ENCODE assay signal across 21 cellular contexts in genomic region chr20:6626805-6627204, GRCh38.
DNase-seq lines count a peak whose midpoint lies in the region; ATAC-seq, FAIRE-seq and TF ChIP-seq lines count a peak whose summit lies in the region.
"Had no signal": no experiment of that assay in that cellular context is flagged by ENCODE, and none has a peak within 500 bp of the region (broad histone marks: within the 10 kb centered on the region; RNA-seq: fewer than 3 reads in every experiment).

No MANE protein-coding gene starts in this region.

- H3K4me1 ChIP-seq in BE2C (no peaks in the 10 kb centered on the region), OCI-LY1 (ENCODE audit: insufficient read depth, low read length, severe bottlenecking) (no peaks in the 10 kb centered on the region), H1 (replicated peaks in 1 of 4; ENCODE audit: control insufficient read depth in 3 of 4, insufficient read depth in 4 of 4, low read length in 3 of 4) (peaks cover 0 to 3% (median 0%) of the 10 kb centered on the region in 4 experiments; a peak in 1 of 7 replicates), tibial artery (no peaks in the 10 kb centered on the region)
- H3K4me1 ChIP-seq: prostate gland, thyroid gland had no signal

- H3K9ac ChIP-seq in OCI-LY1 (ENCODE audit: low read length), result no peak overlapping the region
- H3K9ac ChIP-seq in H1 (replicated peaks in 1 of 4; ENCODE audit: extremely low read depth in 1 of 4, low read depth in 3 of 4, low read length in 3 of 4), result no peak overlapping the region

- no peak overlapping the region for H3K4ac ChIP-seq in H1 (replicated peaks; ENCODE audit: insufficient read length, low read depth, low read length)

- H2BK12ac ChIP-seq in H1 (ENCODE audit: low read depth, low read length), result no peak overlapping the region

- no peak for FAIRE-seq in H1 (lab: Jason Lieb, UNC)
- FAIRE-seq: GM12891 had no signal

- H3K23ac ChIP-seq in H1 (ENCODE audit: insufficient read length), result no peak overlapping the region

- no peak overlapping the region for H2AFZ ChIP-seq in OCI-LY1 (ENCODE audit: low read length)
- H2AFZ ChIP-seq in H1 (ENCODE audit: low read length), result no peak overlapping the region

- no peak overlapping the region for H3K4me2 ChIP-seq in OCI-LY1 (ENCODE audit: low read length)
- H3K4me2 ChIP-seq in H1 (ENCODE audit: insufficient read depth in 1 of 2, low read depth in 2 of 2, low read length in 2 of 2), result no peak overlapping the region

- H2BK120ac ChIP-seq in H1 (replicated peaks; ENCODE audit: low read depth, low read length), result no peak overlapping the region

- no peak overlapping the region for H3K56ac ChIP-seq in H1 (replicated peaks; ENCODE audit: insufficient read length, low read depth, low read length)

- H3K27ac ChIP-seq in OCI-LY1 (ENCODE audit: low read depth, low read length, poor library complexity, severe bottlenecking) (no peak overlapping the region), H1 (ENCODE audit: low read depth, low read length) (no peak overlapping the region), tibial artery (no peak overlapping the region)
- H3K27ac ChIP-seq: dorsolateral prefrontal cortex, neutrophil, prostate gland, thyroid gland had no signal

- no peaks in the 10 kb centered on the region for H3K36me3 ChIP-seq in BE2C
- no peaks in the 10 kb centered on the region for H3K36me3 ChIP-seq in OCI-LY1 (ENCODE audit: insufficient read depth, low read length)
- no peaks in the 10 kb centered on the region for H3K36me3 ChIP-seq in H1 (ENCODE audit: control insufficient read depth in 2 of 4, insufficient read depth in 4 of 4, low read length in 3 of 4)
- H3K36me3 ChIP-seq in tibial artery, result no peaks in the 10 kb centered on the region
- H3K36me3 ChIP-seq: neutrophil, prostate gland, thyroid gland had no signal

- no peak overlapping the region for H2BK5ac ChIP-seq in H1 (ENCODE audit: low read depth, low read length)

- no peaks in the 10 kb centered on the region for H4K20me1 ChIP-seq in OCI-LY1 (ENCODE audit: insufficient read depth, low read length)
- no peaks in the 10 kb centered on the region for H4K20me1 ChIP-seq in H1 (replicated peaks in 1 of 2; ENCODE audit: control insufficient read depth in 1 of 2, insufficient read depth in 2 of 2, low read length in 2 of 2)

- no peak overlapping the region for H4K5ac ChIP-seq in H1 (ENCODE audit: insufficient read length, low read depth, low read length)

- H3K27me3 ChIP-seq in BE2C (no peaks in the 10 kb centered on the region), OCI-LY1 (ENCODE audit: insufficient read depth, low read length) (no peaks in the 10 kb centered on the region), H1 (replicated peaks in 1 of 4; ENCODE audit: control insufficient read depth in 3 of 4, extremely low read depth in 1 of 4, insufficient read depth in 3 of 4, low read length in 3 of 4) (no peaks in the 10 kb centered on the region), tibial artery (peaks cover 0 to 3% of the 10 kb centered on the region in 2 donors)
- H3K27me3 ChIP-seq: neutrophil, thyroid gland had no signal

- no peak overlapping the region for H4K91ac ChIP-seq in H1 (replicated peaks; ENCODE audit: insufficient read length, low read length)

- no peak overlapping the region for H4K8ac ChIP-seq in H1 (ENCODE audit: extremely low read depth, insufficient read depth, low read length)

- no peak for TF ChIP-seq CTCF in BE2C (IDR thresholded peaks at IDR 0.05; ENCODE audit: low read depth, low read length)
- peak; percentile 40; the same call in 1 of the 3 replicates for TF ChIP-seq CTCF in GM12872 (IDR thresholded peaks at IDR 0.05; ENCODE audit: insufficient read depth, low read depth, low read length)
- TF ChIP-seq CTCF in OCI-LY1 (IDR thresholded peaks at IDR 0.05; ENCODE audit: low read length), result peak; percentile 32
- peak in 2 of 3 experiments; percentile 62 to 67; a peak in 3 of 4 replicates for TF ChIP-seq CTCF in H1 (IDR thresholded peaks at IDR 0.05; ENCODE audit: control extremely low read depth in 1 of 3, insufficient read depth in 1 of 3, low read depth in 1 of 3, low read length in 3 of 3)
- no peak for TF ChIP-seq CTCF in tibial artery (IDR thresholded peaks at IDR 0.05)

- H2BK20ac ChIP-seq in H1 (ENCODE audit: low read length), result no peak overlapping the region

- DNase-seq in BE2C (peak; percentile 3), H1 (ENCODE audit: low read depth in 1 of 2, low spot score in 2 of 2) (peak in 1 of 2 experiments; percentile 59), NCI-H510A (lab: John Stamatoyannopoulos, UW) (no peak), tibial artery (no peak)
- DNase-seq: activated CD4-positive, alpha-beta memory T cell treated with anti-CD3 and anti-CD28 coated beads, Interleukin-2, amount 10 ng/mL, durations not matched to agents 7 days and 5 days; activated CD4-positive, CD25-positive, alpha-beta regulatory T cell; aorta; CD4-positive, alpha-beta memory T cell; dorsolateral prefrontal cortex; glutamatergic neuron; NCI-H146; stimulated activated naive CD8-positive, alpha-beta T cell treated with anti-CD3 and anti-CD28 coated beads, Interleukin-15, amount 100 ng/mL, for 72 hours; T1000; thyroid gland had no signal

- no peak overlapping the region for H3K18ac ChIP-seq in H1 (ENCODE audit: extremely low read depth, low read length)

- no peaks in the 10 kb centered on the region for H3F3A ChIP-seq in OCI-LY1 (ENCODE audit: insufficient read depth, low read length)

- H3K79me2 ChIP-seq in OCI-LY1 (ENCODE audit: insufficient read depth, low read length), result no peaks in the 10 kb centered on the region
- no peaks in the 10 kb centered on the region for H3K79me2 ChIP-seq in H1 (ENCODE audit: control insufficient read depth in 1 of 2, insufficient read depth in 2 of 2, low read length in 2 of 2)

- H3K4me3 ChIP-seq in BE2C (ENCODE audit: low read depth, low read length) (no peak overlapping the region), OCI-LY1 (ENCODE audit: low read depth, low read length, poor library complexity, severe bottlenecking) (no peak overlapping the region), H1 (ENCODE audit: extremely low read depth in 1 of 4, insufficient read depth in 2 of 4, low read depth in 3 of 4, low read length in 4 of 4) (no peak overlapping the region), tibial artery (no peak overlapping the region)
- H3K4me3 ChIP-seq: dorsolateral prefrontal cortex, prostate gland, thyroid gland had no signal

- TF ChIP-seq POLR2A in H1 (IDR thresholded peaks at IDR 0.05; ENCODE audit: control extremely low read depth in 1 of 2, low read depth in 2 of 2, low read length in 2 of 2), result no peak

- POLR2A ChIA-PET in H1 (lab: Charles Lee; ENCODE audit: partially characterized antibody), result no interaction called here

- H3K14ac ChIP-seq in H1 (ENCODE audit: insufficient read length), result no peak overlapping the region

- H3K9me2 ChIP-seq in OCI-LY1 (ENCODE audit: low read depth, low read length), result no peaks in the 10 kb centered on the region

- TF ChIP-seq EP300 in H1 (IDR thresholded peaks at IDR 0.05; ENCODE audit: borderline replicate concordance in 1 of 2, low read depth in 2 of 2, low read length in 2 of 2), result no peak

- ATAC-seq in GM21381 (IDR thresholded peaks at IDR 0.05; ENCODE audit: unreplicated experiment), result no peak
- no peak for ATAC-seq in activated CD4-positive, CD25-positive, alpha-beta regulatory T cell treated with anti-CD3 and anti-CD28 coated beads, Interleukin-2, amount 50 U/mL, for 24 hours
- ATAC-seq: stimulated activated naive CD8-positive, alpha-beta T cell treated with anti-CD3 and anti-CD28 coated beads, Interleukin-15, amount 100 ng/mL, for 72 hours had no signal

- H3K79me1 ChIP-seq in H1 (ENCODE audit: low read depth, low read length), result no peaks in the 10 kb centered on the region

- H2BK15ac ChIP-seq in H1 (ENCODE audit: low read length), result no peak overlapping the region

- CTCF ChIA-PET in H1 (lab: Charles Lee; ENCODE audit: partially characterized antibody), result interaction anchor here (0.5 to 3.7 kb wide), 27 partner anchors 9 to 969 kb away, joined by 3 to 17 read pairs (median 4); no protein-coding TSS in a partner anchor

- H2AK5ac ChIP-seq in H1 (ENCODE audit: low read depth, low read length), result no peak overlapping the region

- no peaks in the 10 kb centered on the region for H3K23me2 ChIP-seq in H1 (ENCODE audit: low read depth, low read length)

- WGBS in H1 (ENCODE audit: extremely low coverage in 1 of 2, insufficient coverage in 1 of 2, insufficient read length in 1 of 2, insufficient replicate concordance in 2 of 2, low coverage in 1 of 2, low lambda C conversion rate in 2 of 2, missing lambda C conversion rate in 1 of 2), 2 experiments, result 67% methylated on average over 5 of the region's 5 CpGs; no CpG with 5 or more reads in 1 of the 2 experiments

- TF ChIP-seq RAD21 in H1 (IDR thresholded peaks at IDR 0.05 in 1 of 2, conservative IDR thresholded peaks at IDR 0.05 in 1 of 2; ENCODE audit: low read depth in 2 of 2, low read length in 2 of 2), result peak; percentile 74 to 80

- H3K9me3 ChIP-seq in BE2C (no peaks in the 10 kb centered on the region), OCI-LY1 (ENCODE audit: low read length) (no peaks in the 10 kb centered on the region), H1 (ENCODE audit: insufficient read depth in 2 of 2, low read depth in 1 of 2, low read length in 1 of 2) (peaks cover 0 to 2% of the 10 kb centered on the region in 2 experiments; a peak in 1 of 4 replicates), tibial artery (no peaks in the 10 kb centered on the region)
- H3K9me3 ChIP-seq: neutrophil, prostate gland, thyroid gland had no signal

- intact Hi-C loops in tibial artery (cut with DNase I; ENCODE audit: low total_unique reads), result no loop called here

TF ChIP-seq in H1, 55 proteins besides CTCF, POLR2A, EP300 and RAD21:
- TF ChIP-seq JUND (IDR thresholded peaks at IDR 0.05; ENCODE audit: low read length) (no peak), POU5F1 (IDR thresholded peaks at IDR 0.05; ENCODE audit: low read depth, low read length) (no peak)

Comparison
In these comparisons a context has a peak if more than half of its experiments do, and no peak if none do; other contexts are left out.
1. CTCF ChIP-seq: peak in GM12872 (single experiment), OCI-LY1 (single experiment) and H1 (2 of 3); none in BE2C (single experiment) and tibial artery (0 of 2).